8 cellular contexts compared by ENCODE assay signal in the genomic region with DNA sequence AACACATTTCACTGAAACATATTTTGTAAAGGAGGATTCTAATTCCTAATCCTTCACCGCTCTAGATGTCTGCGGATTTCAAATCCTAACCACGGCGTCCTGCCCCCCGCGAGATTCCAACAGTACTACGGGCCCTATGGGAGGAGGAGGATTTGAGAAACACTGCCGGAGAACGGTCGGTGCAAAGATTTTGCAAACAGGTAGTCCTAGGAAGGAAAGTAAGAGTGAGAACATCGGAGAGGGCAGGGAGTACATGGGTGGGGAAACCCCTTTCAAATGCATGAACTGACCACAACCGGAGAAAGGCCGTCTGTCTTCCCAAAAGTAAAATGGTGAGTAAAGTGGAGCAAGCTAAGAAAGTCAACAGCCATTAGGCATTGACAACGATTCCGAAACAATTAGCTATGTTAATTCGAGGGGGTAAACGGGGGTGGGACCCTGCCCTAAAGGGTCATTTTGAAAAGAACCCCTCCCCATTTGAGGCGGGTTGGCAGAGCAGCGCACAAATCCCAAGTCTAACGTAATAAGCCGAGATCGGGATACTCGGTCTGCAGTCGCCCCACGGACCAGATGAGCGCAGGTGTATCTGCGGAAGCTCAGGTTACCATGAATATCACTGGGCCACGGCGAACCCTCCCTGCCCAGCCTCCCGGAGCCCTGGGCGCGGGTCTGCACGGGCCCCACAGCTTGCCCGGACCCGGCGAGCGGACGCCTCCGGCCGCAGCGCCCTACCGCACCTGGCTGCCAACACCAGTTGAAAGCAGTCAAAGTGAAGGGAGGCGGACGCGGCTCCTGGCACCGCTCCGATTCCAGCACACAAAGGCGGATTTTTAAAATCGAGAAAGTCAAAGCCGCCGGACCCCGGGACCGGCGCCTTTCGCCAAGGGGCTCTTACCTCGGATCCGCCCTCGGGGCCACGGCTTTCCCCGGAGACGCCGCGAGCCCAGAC. TPM values are rescaled to one million over a fixed set of nuclear protein-coding genes. Genes with fewer than 3 reads are reported as not detected.
DNase-seq lines count a peak whose midpoint lies in the region; ATAC-seq and TF ChIP-seq lines count a peak whose summit lies in the region.

No MANE protein-coding gene starts in this region.

- H3K4me1 ChIP-seq in cardiac muscle cell (ENCODE audit: low read depth), result no peaks in the 10 kb centered on the region

- TF ChIP-seq CTCF in cardiac muscle cell (IDR thresholded peaks at IDR 0.05; ENCODE audit: low read depth, low read length) (no peak), omental fat pad (IDR thresholded peaks at IDR 0.05) (no peak)

- H3K36me3 Mint-ChIP-seq in activated naive CD4-positive, alpha-beta T cell treated with anti-CD3 and anti-CD28 coated beads, Interleukin-2, amount 50 U/mL, for 72 hours, result peaks cover 6% of the 10 kb centered on the region in 2 donors

- peak overlapping the region in 1 of 2 donors; percentile 32 for H3K27ac Mint-ChIP-seq in activated naive CD4-positive, alpha-beta T cell treated with anti-CD3 and anti-CD28 coated beads, Interleukin-2, amount 50 U/mL, for 72 hours

- DNase-seq in AML-193 (lab: John Stamatoyannopoulos, UW), result peak; percentile 14 to 35
- peak; percentile 65 for DNase-seq in NCI-H345 treated with DMSO at 0.1 percent for 48 hours (lab: John Stamatoyannopoulos, UW; ENCODE audit: unreplicated experiment)
- peak; percentile 4 to 63 for DNase-seq in activated naive CD4-positive, alpha-beta T cell treated with anti-CD3 and anti-CD28 coated beads, Interleukin-2, amount 50 U/mL, for 72 hours (ENCODE audit: low spot score in 2 of 2)
- DNase-seq in cardiac muscle cell (ENCODE audit: low read depth in 1 of 2, low spot score in 1 of 2), result peak; percentile 39 to 68
- no peak for DNase-seq in omental fat pad (ENCODE audit: low spot score)
- DNase-seq in foreskin melanocyte, result no peak

- H3K27me3 ChIP-seq in cardiac muscle cell, result peaks cover 45% of the 10 kb centered on the region

- H3K9me3 Mint-ChIP-seq in activated naive CD4-positive, alpha-beta T cell treated with anti-CD3 and anti-CD28 coated beads, Interleukin-2, amount 50 U/mL, for 72 hours, result no peaks in the 10 kb centered on the region

- H3K27ac ChIP-seq in cardiac muscle cell, result peak overlapping the region; percentile 49

- H3K9me3 ChIP-seq in cardiac muscle cell (ENCODE audit: low read depth), result no peaks in the 10 kb centered on the region

- H3K36me3 ChIP-seq in cardiac muscle cell, result no peaks in the 10 kb centered on the region

- ATAC-seq in GM18870 (IDR thresholded peaks at IDR 0.05; ENCODE audit: unreplicated experiment) (peak; percentile 26), HG03066 (IDR thresholded peaks at IDR 0.05; ENCODE audit: low read depth, unreplicated experiment) (peak; percentile 27), omental fat pad (ENCODE audit: low FRiP score) (peak; percentile 55)
- peak; percentile 41 to 56 for ATAC-seq in activated naive CD4-positive, alpha-beta T cell treated with anti-CD3 and anti-CD28 coated beads, Interleukin-2, amount 50 U/mL, for 72 hours

- H3K4me3 ChIP-seq in cardiac muscle cell, result peak overlapping the region; percentile 57

RNA-seq across cellular contexts. Expression of a gene that starts 0.6 kb away (rescaled TPM):
- total RNA-seq in activated naive CD4-positive, alpha-beta T cell treated with anti-CD3 and anti-CD28 coated beads, Interleukin-2, amount 50 U/mL, for 72 hours, result 1 to 10 TPM; 4.9 to 6.0 TPM
- total RNA-seq in cardiac muscle cell (6.0 and 11.2 TPM in 2 replicates), omental fat pad (100 to 1,000 TPM; 181 to 354 (median 226) TPM)
- polyA plus RNA-seq in cardiac muscle cell, result 3.1 and 7.9 TPM in 2 replicates

Comparison
In these comparisons a context has a peak if more than half of its experiments do, and no peak if none do; other contexts are left out.
1. DNase-seq: peak in AML-193 (2 of 2), NCI-H345 treated with DMSO at 0.1 percent for 48 hours (single experiment), activated naive CD4-positive, alpha-beta T cell treated with anti-CD3 and anti-CD28 coated beads, Interleukin-2, amount 50 U/mL, for 72 hours (2 of 2) and cardiac muscle cell (2 of 2); none in omental fat pad (single experiment) and foreskin melanocyte (single experiment).
2. RNA of a gene that starts 0.6 kb away (total RNA-seq): 181 to 354 TPM in omental fat pad; 4.9 to 6.0 TPM in activated naive CD4-positive, alpha-beta T cell treated with anti-CD3 and anti-CD28 coated beads, Interleukin-2, amount 50 U/mL, for 72 hours and 6.0 to 11.2 TPM in cardiac muscle cell; every median in the first group is over 10 times any median in the second.
3. Peak in every context shown above with its lines, with median percentiles within 50 percentile points of each other: ATAC-seq.